ENCODE assay signal across 17 cellular contexts in genomic region chr6:85129881-85130280, GRCh38.
"Had no signal": no experiment of that assay in that cellular context is flagged by ENCODE, and none has a peak within 500 bp of the region (broad histone marks: within the 10 kb centered on the region; RNA-seq: fewer than 3 reads in every experiment).

No MANE protein-coding gene starts in this region.

- H3K4me1 ChIP-seq: adrenal gland, esophagus muscularis mucosa, gastrocnemius medialis, heart right ventricle, right lobe of liver, transverse colon had no signal

- ATAC-seq: gastrocnemius medialis, heart right ventricle, left lobe of liver, natural killer cell, right lobe of liver, T-cell had no signal

- H3K27me3 ChIP-seq: adrenal gland, esophagus muscularis mucosa, gastrocnemius medialis, right lobe of liver, transverse colon had no signal

- H3K9me3 ChIP-seq: adrenal gland, esophagus muscularis mucosa, gastrocnemius medialis, heart right ventricle, right lobe of liver, transverse colon had no signal

- DNase-seq: activated CD4-positive, alpha-beta T cell treated with anti-CD3 and anti-CD28 coated beads for 48 hours; activated naive CD4-positive, alpha-beta T cell treated with anti-CD3 and anti-CD28 coated beads for 36 hours; adrenal gland; cerebellar nuclear complex; dermis blood vessel endothelial cell; gastrocnemius medialis; heart right ventricle; natural killer cell; right lobe of liver; stimulated activated CD4-positive, alpha-beta T cell treated with anti-CD3 and anti-CD28 coated beads, Interleukin-2, amount 100 ng/mL, for 24 hours; stimulated activated naive CD4-positive, alpha-beta T cell; substantia nigra; T-cell; T1000; transverse colon had no signal

- H3K4me3 ChIP-seq: adrenal gland, esophagus muscularis mucosa, gastrocnemius medialis, heart right ventricle, right lobe of liver, transverse colon had no signal

- H3K36me3 ChIP-seq: adrenal gland, esophagus muscularis mucosa, gastrocnemius medialis, heart right ventricle, right lobe of liver, transverse colon had no signal

- H3K27ac ChIP-seq: adrenal gland, esophagus muscularis mucosa, gastrocnemius medialis, heart right ventricle, right lobe of liver, transverse colon had no signal
